In genomic region chr5:77366717-77367500, GRCh38 we compare ENCODE assay signal across 1 cellular context.
TF ChIP-seq lines count a peak whose summit lies in the region.

No MANE protein-coding gene starts in this region.

TF ChIP-seq in SK-N-SH, 30 proteins besides CTCF, POLR2A, EP300 and RAD21 (continued from another document):
- TF ChIP-seq IRF3 (IDR thresholded peaks at IDR 0.05; ENCODE audit: low read depth, low read length) = no peak
- TF ChIP-seq POLR2AphosphoS5 (IDR thresholded peaks at IDR 0.05; ENCODE audit: low read depth, low read length) = no peak
- TF ChIP-seq EZH2phosphoT487 (IDR thresholded peaks at IDR 0.05; ENCODE audit: borderline replicate concordance, low read depth) = no peak
- no peak for TF ChIP-seq SIN3A (IDR thresholded peaks at IDR 0.05; ENCODE audit: borderline replicate concordance, low read depth, low read length)
- TF ChIP-seq FOXJ3 (CRISPR knock-in tag; IDR thresholded peaks at IDR 0.05) = no peak
